Comparison of ENCODE assay signal across 11 cellular contexts in the genomic region with DNA sequence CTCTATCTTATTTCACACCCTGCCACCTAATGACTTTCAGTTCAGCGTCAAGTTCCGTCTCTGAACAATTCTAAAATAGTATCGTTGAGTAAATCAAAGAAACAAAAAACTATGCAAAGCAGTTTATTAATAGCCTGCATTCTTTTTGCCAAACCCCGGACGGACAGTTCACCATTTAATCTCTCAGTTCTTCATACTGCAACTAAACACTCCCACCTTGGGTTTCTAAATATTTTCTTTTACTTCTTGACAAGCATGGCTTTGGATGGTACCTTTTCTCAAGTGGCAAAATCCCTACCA. TPM values are rescaled to one million over a fixed set of nuclear protein-coding genes. Genes with fewer than 3 reads are reported as not detected.
A peak's percentile ranks its signal among the peaks of the same experiment; 100 is the strongest.
DNase-seq lines count a peak whose midpoint lies in the region; ATAC-seq and TF ChIP-seq lines count a peak whose summit lies in the region.
"Had no signal": no experiment of that assay in that cellular context is flagged by ENCODE, and none has a peak within 500 bp of the region (broad histone marks: within the 10 kb centered on the region; RNA-seq: fewer than 3 reads in every experiment).

No MANE protein-coding gene starts in this region.

- no peak for TF ChIP-seq CTCF in activated B cell treated with CpG ODN at 0.5 μM for 24 hours (IDR thresholded peaks at IDR 0.05)
- no peak for TF ChIP-seq CTCF in brain microvascular endothelial cell (IDR thresholded peaks at IDR 0.05; ENCODE audit: low read depth, low read length, missing control alignments)
- TF ChIP-seq CTCF in osteocyte (IDR thresholded peaks at IDR 0.05): no peak

- H3K27ac ChIP-seq in urinary bladder (ENCODE audit: low read depth): peak overlapping the region; percentile 78
- H3K27ac ChIP-seq in brain microvascular endothelial cell: no peak overlapping the region
- H3K27ac ChIP-seq: WERI-Rb-1 had no signal

- in situ Hi-C loops in brain microvascular endothelial cell (cut with HindIII; ENCODE audit: low pct_ligation_motif_present, low sequenced_read_pairs): no loop called here

- CTCF ChIA-PET in activated B cell treated with CpG ODN at 0.5 μM for 24 hours (lab: Charles Lee): no interaction called here

- intact Hi-C loops in activated B cell treated with CpG ODN at 0.5 μM for 24 hours (cut with micrococcal nuclease): no loop called here

- H3K9me3 Mint-ChIP-seq in activated B cell treated with CpG ODN at 0.5 μM for 24 hours (no peaks in the 10 kb centered on the region), osteocyte (ENCODE audit: unreplicated experiment) (no peaks in the 10 kb centered on the region)
- H3K9me3 Mint-ChIP-seq: neural crest cell had no signal

- H3K36me3 Mint-ChIP-seq in activated B cell treated with CpG ODN at 0.5 μM for 24 hours (ENCODE audit: low read depth): no peaks in the 10 kb centered on the region
- H3K36me3 Mint-ChIP-seq in osteocyte (ENCODE audit: unreplicated experiment): no peaks in the 10 kb centered on the region

- H3K36me3 ChIP-seq in urinary bladder (ENCODE audit: insufficient read depth) (no peaks in the 10 kb centered on the region), brain microvascular endothelial cell (replicated peaks) (no peaks in the 10 kb centered on the region)
- H3K36me3 ChIP-seq: WERI-Rb-1 had no signal

- H3K27me3 ChIP-seq in brain microvascular endothelial cell (replicated peaks): peaks cover 37% of the 10 kb centered on the region

- POLR2A ChIA-PET in activated B cell treated with CpG ODN at 0.5 μM for 24 hours (lab: Charles Lee): no interaction called here

- H3K27me3 Mint-ChIP-seq in activated B cell treated with CpG ODN at 0.5 μM for 24 hours (peaks cover 18% of the 10 kb centered on the region), osteocyte (ENCODE audit: unreplicated experiment) (peaks cover 44% of the 10 kb centered on the region)

- ATAC-seq in GM19351 (IDR thresholded peaks at IDR 0.05; ENCODE audit: unreplicated experiment) (peak; percentile 89), HG02852 (IDR thresholded peaks at IDR 0.05; ENCODE audit: unreplicated experiment) (peak; percentile 68), activated B cell treated with CpG ODN at 0.5 μM for 24 hours (ENCODE audit: low read depth) (peak; percentile 60)

- DNase-seq in activated B cell treated with CpG ODN at 0.5 μM for 24 hours (no peak), brain microvascular endothelial cell (no peak), NCI-H226 (no peak), osteocyte (ENCODE audit: extremely low spot score, unreplicated experiment) (no peak)
- DNase-seq: anterior cingulate cortex, foreskin melanocyte, WERI-Rb-1 had no signal

- H3K4me1 Mint-ChIP-seq in activated B cell treated with CpG ODN at 0.5 μM for 24 hours (peaks cover 28% of the 10 kb centered on the region), osteocyte (ENCODE audit: unreplicated experiment) (peaks cover 11% of the 10 kb centered on the region)

- H3K4me3 ChIP-seq in urinary bladder (ENCODE audit: low read depth, low read length) (peak overlapping the region; percentile 58), brain microvascular endothelial cell (ENCODE audit: low read depth, low read length) (no peak overlapping the region)

- no peaks in the 10 kb centered on the region for H3K4me1 ChIP-seq in urinary bladder (ENCODE audit: insufficient read depth)

- H3K27ac Mint-ChIP-seq in activated B cell treated with CpG ODN at 0.5 μM for 24 hours (no peak overlapping the region), osteocyte (ENCODE audit: unreplicated experiment) (no peak overlapping the region)

- WGBS in urinary bladder: 13% methylated on average over 5 of the region's 5 CpGs

- H3K4me3 Mint-ChIP-seq in activated B cell treated with CpG ODN at 0.5 μM for 24 hours: peak overlapping the region; percentile 70
- H3K4me3 Mint-ChIP-seq in osteocyte (ENCODE audit: unreplicated experiment): no peak overlapping the region
- H3K4me3 Mint-ChIP-seq: neural crest cell had no signal

RNA-seq across cellular contexts. Expression of a gene that starts 1.2 kb away (rescaled TPM):
- total RNA-seq in activated B cell treated with CpG ODN at 0.5 μM for 24 hours (0.17 and 0.58 TPM in 2 replicates), urinary bladder (1,069 TPM), osteocyte (1.9 and 2.0 TPM in 2 replicates)
- polyA plus RNA-seq in urinary bladder: 5,010 TPM

RNA-seq across cellular contexts. Expression of a gene that starts 32.7 kb away (rescaled TPM):
- 32.2 and 36.4 TPM in 2 replicates for total RNA-seq in activated B cell treated with CpG ODN at 0.5 μM for 24 hours
- total RNA-seq in urinary bladder: 50.2 TPM
- 27.6 TPM for polyA plus RNA-seq in urinary bladder
- 24.3 and 31.2 TPM in 2 replicates for total RNA-seq in osteocyte

Comparison
In these comparisons a context has a peak if more than half of its experiments do, and no peak if none do; other contexts are left out.
1. RNA of a gene that starts 1.2 kb away (total RNA-seq): 1,069 TPM in urinary bladder (single experiment); 1.9 to 2.0 TPM in osteocyte and 0.17 to 0.58 TPM in activated B cell treated with CpG ODN at 0.5 μM for 24 hours; every median in the first group is over 100 times any median in the second.
2. Peak in every context shown above with its lines, with median percentiles within 50 percentile points of each other: ATAC-seq.